ENCODE assay signal across 11 cellular contexts in genomic region chr3:169657351-169658124, GRCh38. TPM values are rescaled to one million over a fixed set of nuclear protein-coding genes. Genes with fewer than 3 reads are reported as not detected.
A peak's percentile ranks its signal among the peaks of the same experiment; 100 is the strongest.
DNase-seq lines count a peak whose midpoint lies in the region; ATAC-seq and TF ChIP-seq lines count a peak whose summit lies in the region.
"Had no signal": no experiment of that assay in that cellular context is flagged by ENCODE, and none has a peak within 500 bp of the region (broad histone marks: within the 10 kb centered on the region; RNA-seq: fewer than 3 reads in every experiment).

No MANE protein-coding gene starts in this region.

- peaks cover 60% of the 10 kb centered on the region for H3K4me1 ChIP-seq in left ventricle myocardium inferior
- H3K4me1 ChIP-seq in iPS-15b (ENCODE audit: control insufficient read depth, insufficient read depth, low read length) = peaks cover 18% of the 10 kb centered on the region
- H3K4me1 ChIP-seq in upper lobe of right lung = peaks cover 18% of the 10 kb centered on the region
- H3K4me1 ChIP-seq in esophagus muscularis mucosa = peaks cover 32 to 44% (median 37%) of the 10 kb centered on the region in 4 donors

- no peaks in the 10 kb centered on the region for H3K9me3 ChIP-seq in left ventricle myocardium inferior (replicated peaks)
- H3K9me3 ChIP-seq in iPS-15b (ENCODE audit: control insufficient read depth, insufficient read depth, low read length) = no peaks in the 10 kb centered on the region
- no peaks in the 10 kb centered on the region for H3K9me3 ChIP-seq in upper lobe of right lung
- no peaks in the 10 kb centered on the region for H3K9me3 ChIP-seq in esophagus muscularis mucosa

- ATAC-seq in left ventricle myocardium superior (no peak), upper lobe of right lung (peak; percentile 32), HG02588 (IDR thresholded peaks at IDR 0.05; ENCODE audit: unreplicated experiment) (no peak), GM21786 (IDR thresholded peaks at IDR 0.05; ENCODE audit: unreplicated experiment) (no peak)
- ATAC-seq: Panc1 had no signal

- peak overlapping the region; percentile 85 for H3K4me3 ChIP-seq in left ventricle myocardium inferior
- H3K4me3 ChIP-seq in iPS-15b (ENCODE audit: low read depth, low read length) = peak overlapping the region; percentile 44
- H3K4me3 ChIP-seq in upper lobe of right lung = no peak overlapping the region
- H3K4me3 ChIP-seq in esophagus muscularis mucosa = peak overlapping the region in 2 of 4 donors; percentile 33 to 48

- DNase-seq in left ventricle myocardium inferior = no peak
- DNase-seq in left ventricle myocardium superior = no peak
- peak; percentile 24 for DNase-seq in NCI-H345 treated with DMSO at 0.1 percent for 48 hours (lab: John Stamatoyannopoulos, UW; ENCODE audit: unreplicated experiment)
- DNase-seq in upper lobe of right lung = no peak
- DNase-seq in esophagus muscularis mucosa (ENCODE audit: extremely low spot score) = no peak
- DNase-seq: activated CD4-positive, alpha-beta T cell treated with anti-CD3 and anti-CD28 coated beads, Interleukin-2, amount 10 ng/mL, durations not matched to agents 24 days and 14 days; activated naive CD4-positive, alpha-beta T cell treated with anti-CD3 and anti-CD28 coated beads, Interleukin-2, amount 50 U/mL, for 16 hours had no signal

- H3K36me3 ChIP-seq in left ventricle myocardium inferior (no peaks in the 10 kb centered on the region), iPS-15b (ENCODE audit: control insufficient read depth, insufficient read depth, low read length) (no peaks in the 10 kb centered on the region), upper lobe of right lung (no peaks in the 10 kb centered on the region), esophagus muscularis mucosa (no peaks in the 10 kb centered on the region)

- TF ChIP-seq CTCF in left ventricle myocardium inferior (IDR thresholded peaks at IDR 0.05; ENCODE audit: borderline replicate concordance) = no peak
- TF ChIP-seq CTCF in upper lobe of right lung (IDR thresholded peaks at IDR 0.05) = no peak
- no peak for TF ChIP-seq CTCF in esophagus muscularis mucosa (IDR thresholded peaks at IDR 0.05)

- WGBS in esophagus muscularis mucosa = 23% methylated on average over 2 of the region's 2 CpGs

- TF ChIP-seq POLR2A in esophagus muscularis mucosa (IDR thresholded peaks at IDR 0.05; ENCODE audit: low read depth) = no peak

- H3K9ac ChIP-seq in iPS-15b (ENCODE audit: low read depth, low read length) = no peak overlapping the region

- no peak for TF ChIP-seq EP300 in esophagus muscularis mucosa (IDR thresholded peaks at IDR 0.05)

- peaks cover 56% of the 10 kb centered on the region for H3K27me3 ChIP-seq in left ventricle myocardium inferior (ENCODE audit: low read depth)
- peaks cover 54% of the 10 kb centered on the region for H3K27me3 ChIP-seq in iPS-15b (ENCODE audit: control insufficient read depth, insufficient read depth, low read length)
- peaks cover 43% of the 10 kb centered on the region for H3K27me3 ChIP-seq in upper lobe of right lung
- peaks cover 0 to 50% (median 37%) of the 10 kb centered on the region in 4 donors for H3K27me3 ChIP-seq in esophagus muscularis mucosa

- H3K27ac ChIP-seq in left ventricle myocardium inferior (replicated peaks) (peak overlapping the region; percentile 95), upper lobe of right lung (peak overlapping the region; percentile 88), esophagus muscularis mucosa (replicated peaks in 1 of 4) (peak overlapping the region in 1 of 4 donors; percentile 53)

- intact Hi-C loops in left ventricle myocardium inferior (cut with micrococcal nuclease) = no loop called here
- intact Hi-C loops in left ventricle myocardium superior (cut with micrococcal nuclease) = no loop called here
- intact Hi-C loops in upper lobe of right lung (cut with DNase I) = no loop called here
- intact Hi-C loops in esophagus muscularis mucosa (cut with DNase I) = no loop called here

RNA-seq across cellular contexts. Expression of gene MECOM, which starts 6.0 kb away (rescaled TPM):
- total RNA-seq in left ventricle myocardium inferior (18.1 TPM), left ventricle myocardium superior (16.3 TPM), upper lobe of right lung (87.8 TPM), esophagus muscularis mucosa (10 to 100 TPM; 11.7 to 19.1 (median 13.6) TPM)
- total RNA-seq: activated CD4-positive, alpha-beta T cell treated with anti-CD3 and anti-CD28 coated beads, Interleukin-2, amount 10 ng/mL, durations not matched to agents 24 days and 14 days had no signal
